In genomic region chr18:13241083-13241892, GRCh38 we compare ENCODE assay signal across 1 cellular context.
TF ChIP-seq lines count a peak whose summit lies in the region.

No MANE protein-coding gene starts in this region.

TF ChIP-seq in K562, 482 proteins besides CTCF, POLR2A, EP300 and RAD21 (continued from another document):
- TF ChIP-seq CUX1 (CRISPR knock-in tag; IDR thresholded peaks at IDR 0.05) (no peak), TCF7 (IDR thresholded peaks at IDR 0.05; ENCODE audit: borderline replicate concordance) (no peak), SPI1 (IDR thresholded peaks at IDR 0.05; ENCODE audit: borderline replicate concordance, low read depth, low read length) (no peak), SNAPC5 (CRISPR knock-in tag; IDR thresholded peaks at IDR 0.05) (no peak), HNRNPK (IDR thresholded peaks at IDR 0.05; ENCODE audit: low read depth, low read length, poor library complexity, severe bottlenecking) (no peak), MTA1 (IDR thresholded peaks at IDR 0.05; ENCODE audit: borderline replicate concordance) (no peak), CBFA2T2 (conservative IDR thresholded peaks at IDR 0.05) (no peak), TOE1 (IDR thresholded peaks at IDR 0.05; ENCODE audit: borderline replicate concordance) (no peak), TOE1 (CRISPR knock-in tag; IDR thresholded peaks at IDR 0.05; ENCODE audit: borderline replicate concordance, low read depth) (no peak), EZH2 (IDR thresholded peaks at IDR 0.05; ENCODE audit: borderline replicate concordance, low read depth, low read length) (no peak)
